1 cellular context compared by ENCODE assay signal in the genomic region with DNA sequence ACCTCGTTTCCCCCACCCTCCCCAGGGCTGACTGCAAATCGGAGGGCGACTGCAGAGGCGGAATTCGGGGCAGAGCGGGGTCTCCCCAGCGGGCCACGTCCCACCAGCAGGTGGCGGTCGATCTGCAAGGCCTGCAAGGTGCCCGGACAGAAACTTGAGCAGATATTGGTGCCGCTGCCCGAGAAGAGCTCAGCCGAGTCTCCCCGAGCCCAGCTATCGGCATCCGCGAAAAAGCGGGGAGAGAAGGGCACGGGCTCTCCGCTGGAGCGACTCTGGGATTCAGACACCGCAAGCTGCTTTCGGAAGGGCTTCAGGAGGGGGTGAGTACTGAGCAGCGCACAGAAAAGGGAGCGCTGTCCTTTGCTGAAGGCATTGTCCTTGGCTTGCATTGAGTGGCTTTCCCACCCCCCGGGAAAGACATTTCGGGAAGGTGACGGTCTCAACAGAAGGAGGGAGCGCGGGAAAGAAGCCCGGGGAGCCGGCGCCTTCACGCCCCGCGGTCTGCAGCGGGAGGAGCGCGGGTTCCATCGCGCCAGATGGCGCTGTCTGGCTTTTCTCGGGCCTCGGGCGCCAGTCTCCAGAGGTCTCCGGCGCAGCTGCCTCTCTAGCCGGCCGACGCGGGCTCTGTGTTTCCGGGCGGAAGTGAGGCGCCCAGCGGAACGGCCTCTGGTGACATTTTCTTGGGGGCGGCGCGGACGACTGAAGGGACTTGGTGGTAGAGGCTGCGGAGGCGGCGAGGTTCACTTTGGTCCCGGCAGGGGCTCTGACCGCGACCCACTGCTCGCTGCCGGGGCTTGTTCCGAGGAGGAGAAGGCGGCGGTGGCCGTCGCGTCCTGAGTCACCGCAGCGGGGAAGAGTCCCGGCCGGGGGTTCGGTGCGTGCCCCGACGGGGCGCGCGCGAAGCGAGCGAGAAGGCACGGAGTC.
TF ChIP-seq lines count a peak whose summit lies in the region.

No MANE protein-coding gene starts in this region.

TF ChIP-seq in K562, 482 proteins besides CTCF, POLR2A, EP300 and RAD21 (continued from another document and continues in another):
- TF ChIP-seq PPARD (CRISPR knock-in tag; IDR thresholded peaks at IDR 0.05) (no peak), ZNF197 (CRISPR knock-in tag; IDR thresholded peaks at IDR 0.05; ENCODE audit: low read depth) (no peak), C11orf30 (IDR thresholded peaks at IDR 0.05; ENCODE audit: low read depth) (peak; percentile 72), KLF1 (tag; IDR thresholded peaks at IDR 0.05) (no peak), TEAD4 (IDR thresholded peaks at IDR 0.05; ENCODE audit: low read length) (no peak), TEAD4 (CRISPR knock-in tag; IDR thresholded peaks at IDR 0.05; ENCODE audit: borderline replicate concordance) (no peak), TBL1XR1 (IDR thresholded peaks at IDR 0.05; ENCODE audit: low read length in 2 of 2) (peak in 1 of 2 experiments; percentile 45; a peak in 1 of 4 replicates), CBFA2T2 (conservative IDR thresholded peaks at IDR 0.05) (no peak), PTRF (tag; IDR thresholded peaks at IDR 0.05) (no peak), NCOA6 (IDR thresholded peaks at IDR 0.05) (peak; percentile 89), STAG1 (CRISPR knock-in tag; IDR thresholded peaks at IDR 0.05; ENCODE audit: borderline replicate concordance) (peak; percentile 34; the same call in 1 of the 2 replicates), HCFC1 (IDR thresholded peaks at IDR 0.05; ENCODE audit: low read depth, low read length) (peak; percentile 83), KLF16 (IDR thresholded peaks at IDR 0.05) (0 out of 2 replicates have a peak, but pooled peaks have one; percentile 12), EGR1 (conservative IDR thresholded peaks at IDR 0.05) (peak; percentile 86), POLR3A (IDR thresholded peaks at IDR 0.05; ENCODE audit: borderline replicate concordance, extremely low read depth, insufficient read depth, insufficient read length) (no peak), ZFX (CRISPR knock-in tag; IDR thresholded peaks at IDR 0.05) (peak; percentile 88), TAF9B (IDR thresholded peaks at IDR 0.05; ENCODE audit: partially characterized antibody) (peak; percentile 62), SMARCA5 (IDR thresholded peaks at IDR 0.05) (no peak), EZH2 (IDR thresholded peaks at IDR 0.05; ENCODE audit: borderline replicate concordance, low read depth, low read length) (no peak), PTTG1 (tag; IDR thresholded peaks at IDR 0.05; ENCODE audit: low read depth) (no peak), TRIM24 (IDR thresholded peaks at IDR 0.05) (0 out of 4 replicates have a peak, but pooled peaks of 1 of the 2 experiments have one; percentile 10), RBM25 (IDR thresholded peaks at IDR 0.05; ENCODE audit: low read depth, low read length, severe bottlenecking) (no peak), FOXP1 (CRISPR knock-in tag; IDR thresholded peaks at IDR 0.05) (no peak), SIRT6 (IDR thresholded peaks at IDR 0.05; ENCODE audit: low read depth, low read length) (no peak), CBX3 (IDR thresholded peaks at IDR 0.05; ENCODE audit: borderline replicate concordance in 1 of 2, low read length in 2 of 2) (no peak), ZC3H11A (IDR thresholded peaks at IDR 0.05; ENCODE audit: low read depth, low read length) (0 out of 2 replicates have a peak, but pooled peaks have one; percentile 20), NFIX (CRISPR knock-in tag; IDR thresholded peaks at IDR 0.05; ENCODE audit: low read depth) (no peak), EHMT2 (IDR thresholded peaks at IDR 0.05) (no peak), HNRNPUL1 (IDR thresholded peaks at IDR 0.05; ENCODE audit: low read length) (no peak), GATAD2A (IDR thresholded peaks at IDR 0.05) (no peak), SIN3A (IDR thresholded peaks at IDR 0.05; ENCODE audit: borderline replicate concordance in 2 of 2, control insufficient read depth in 1 of 2, low read depth in 2 of 2, low read length in 2 of 2) (peak; percentile 47 to 78; a peak in 2 of 4 replicates), CHD1 (IDR thresholded peaks at IDR 0.05; ENCODE audit: low read length) (no peak), ZNF224 (CRISPR knock-in tag; IDR thresholded peaks at IDR 0.05) (no peak), GABPA (tag; conservative IDR thresholded peaks at IDR 0.05; ENCODE audit: low read depth) (peak; percentile 94), ZNF444 (CRISPR knock-in tag; IDR thresholded peaks at IDR 0.05) (no peak), ZNF175 (CRISPR knock-in tag; IDR thresholded peaks at IDR 0.05; ENCODE audit: low read depth) (no peak), ZNF146 (CRISPR knock-in tag; IDR thresholded peaks at IDR 0.05; ENCODE audit: unreplicated experiment) (no peak), ZNF133 (CRISPR knock-in tag; IDR thresholded peaks at IDR 0.05) (no peak), CSDE1 (IDR thresholded peaks at IDR 0.05) (no peak), SMAD1 (IDR thresholded peaks at IDR 0.05; ENCODE audit: low read depth, low read length, partially characterized antibody) (no peak), FOXJ3 (CRISPR knock-in tag; IDR thresholded peaks at IDR 0.05) (no peak)
- TF ChIP-seq, protein P1, sequence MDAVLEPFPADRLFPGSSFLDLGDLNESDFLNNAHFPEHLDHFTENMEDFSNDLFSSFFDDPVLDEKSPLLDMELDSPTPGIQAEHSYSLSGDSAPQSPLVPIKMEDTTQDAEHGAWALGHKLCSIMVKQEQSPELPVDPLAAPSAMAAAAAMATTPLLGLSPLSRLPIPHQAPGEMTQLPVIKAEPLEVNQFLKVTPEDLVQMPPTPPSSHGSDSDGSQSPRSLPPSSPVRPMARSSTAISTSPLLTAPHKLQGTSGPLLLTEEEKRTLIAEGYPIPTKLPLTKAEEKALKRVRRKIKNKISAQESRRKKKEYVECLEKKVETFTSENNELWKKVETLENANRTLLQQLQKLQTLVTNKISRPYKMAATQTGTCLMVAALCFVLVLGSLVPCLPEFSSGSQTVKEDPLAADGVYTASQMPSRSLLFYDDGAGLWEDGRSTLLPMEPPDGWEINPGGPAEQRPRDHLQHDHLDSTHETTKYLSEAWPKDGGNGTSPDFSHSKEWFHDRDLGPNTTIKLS (IDR thresholded peaks at IDR 0.05; ENCODE audit: borderline replicate concordance, low read depth) = peak; percentile 73; the same call in 1 of the 2 replicates
- TF ChIP-seq, protein P2, sequence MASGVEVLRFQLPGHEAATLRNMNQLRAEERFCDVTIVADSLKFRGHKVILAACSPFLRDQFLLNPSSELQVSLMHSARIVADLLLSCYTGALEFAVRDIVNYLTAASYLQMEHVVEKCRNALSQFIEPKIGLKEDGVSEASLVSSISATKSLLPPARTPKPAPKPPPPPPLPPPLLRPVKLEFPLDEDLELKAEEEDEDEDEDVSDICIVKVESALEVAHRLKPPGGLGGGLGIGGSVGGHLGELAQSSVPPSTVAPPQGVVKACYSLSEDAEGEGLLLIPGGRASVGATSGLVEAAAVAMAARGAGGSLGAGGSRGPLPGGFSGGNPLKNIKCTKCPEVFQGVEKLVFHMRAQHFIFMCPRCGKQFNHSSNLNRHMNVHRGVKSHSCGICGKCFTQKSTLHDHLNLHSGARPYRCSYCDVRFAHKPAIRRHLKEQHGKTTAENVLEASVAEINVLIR (CRISPR knock-in tag; IDR thresholded peaks at IDR 0.05) = no peak
- TF ChIP-seq, protein P3, sequence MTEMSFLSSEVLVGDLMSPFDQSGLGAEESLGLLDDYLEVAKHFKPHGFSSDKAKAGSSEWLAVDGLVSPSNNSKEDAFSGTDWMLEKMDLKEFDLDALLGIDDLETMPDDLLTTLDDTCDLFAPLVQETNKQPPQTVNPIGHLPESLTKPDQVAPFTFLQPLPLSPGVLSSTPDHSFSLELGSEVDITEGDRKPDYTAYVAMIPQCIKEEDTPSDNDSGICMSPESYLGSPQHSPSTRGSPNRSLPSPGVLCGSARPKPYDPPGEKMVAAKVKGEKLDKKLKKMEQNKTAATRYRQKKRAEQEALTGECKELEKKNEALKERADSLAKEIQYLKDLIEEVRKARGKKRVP (CRISPR knock-in tag; IDR thresholded peaks at IDR 0.05) = no peak
- TF ChIP-seq, protein P4, sequence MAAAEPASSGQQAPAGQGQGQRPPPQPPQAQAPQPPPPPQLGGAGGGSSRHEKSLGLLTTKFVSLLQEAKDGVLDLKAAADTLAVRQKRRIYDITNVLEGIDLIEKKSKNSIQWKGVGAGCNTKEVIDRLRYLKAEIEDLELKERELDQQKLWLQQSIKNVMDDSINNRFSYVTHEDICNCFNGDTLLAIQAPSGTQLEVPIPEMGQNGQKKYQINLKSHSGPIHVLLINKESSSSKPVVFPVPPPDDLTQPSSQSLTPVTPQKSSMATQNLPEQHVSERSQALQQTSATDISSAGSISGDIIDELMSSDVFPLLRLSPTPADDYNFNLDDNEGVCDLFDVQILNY (CRISPR knock-in tag; IDR thresholded peaks at IDR 0.05) = no peak
- TF ChIP-seq, protein P5, sequence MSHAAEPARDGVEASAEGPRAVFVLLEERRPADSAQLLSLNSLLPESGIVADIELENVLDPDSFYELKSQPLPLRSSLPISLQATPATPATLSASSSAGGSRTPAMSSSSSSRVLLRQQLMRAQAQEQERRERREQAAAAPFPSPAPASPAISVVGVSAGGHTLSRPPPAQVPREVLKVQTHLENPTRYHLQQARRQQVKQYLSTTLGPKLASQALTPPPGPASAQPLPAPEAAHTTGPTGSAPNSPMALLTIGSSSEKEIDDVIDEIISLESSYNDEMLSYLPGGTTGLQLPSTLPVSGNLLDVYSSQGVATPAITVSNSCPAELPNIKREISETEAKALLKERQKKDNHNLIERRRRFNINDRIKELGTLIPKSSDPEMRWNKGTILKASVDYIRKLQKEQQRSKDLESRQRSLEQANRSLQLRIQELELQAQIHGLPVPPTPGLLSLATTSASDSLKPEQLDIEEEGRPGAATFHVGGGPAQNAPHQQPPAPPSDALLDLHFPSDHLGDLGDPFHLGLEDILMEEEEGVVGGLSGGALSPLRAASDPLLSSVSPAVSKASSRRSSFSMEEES (CRISPR knock-in tag; IDR thresholded peaks at IDR 0.05) = no peak
- TF ChIP-seq, protein P6, sequence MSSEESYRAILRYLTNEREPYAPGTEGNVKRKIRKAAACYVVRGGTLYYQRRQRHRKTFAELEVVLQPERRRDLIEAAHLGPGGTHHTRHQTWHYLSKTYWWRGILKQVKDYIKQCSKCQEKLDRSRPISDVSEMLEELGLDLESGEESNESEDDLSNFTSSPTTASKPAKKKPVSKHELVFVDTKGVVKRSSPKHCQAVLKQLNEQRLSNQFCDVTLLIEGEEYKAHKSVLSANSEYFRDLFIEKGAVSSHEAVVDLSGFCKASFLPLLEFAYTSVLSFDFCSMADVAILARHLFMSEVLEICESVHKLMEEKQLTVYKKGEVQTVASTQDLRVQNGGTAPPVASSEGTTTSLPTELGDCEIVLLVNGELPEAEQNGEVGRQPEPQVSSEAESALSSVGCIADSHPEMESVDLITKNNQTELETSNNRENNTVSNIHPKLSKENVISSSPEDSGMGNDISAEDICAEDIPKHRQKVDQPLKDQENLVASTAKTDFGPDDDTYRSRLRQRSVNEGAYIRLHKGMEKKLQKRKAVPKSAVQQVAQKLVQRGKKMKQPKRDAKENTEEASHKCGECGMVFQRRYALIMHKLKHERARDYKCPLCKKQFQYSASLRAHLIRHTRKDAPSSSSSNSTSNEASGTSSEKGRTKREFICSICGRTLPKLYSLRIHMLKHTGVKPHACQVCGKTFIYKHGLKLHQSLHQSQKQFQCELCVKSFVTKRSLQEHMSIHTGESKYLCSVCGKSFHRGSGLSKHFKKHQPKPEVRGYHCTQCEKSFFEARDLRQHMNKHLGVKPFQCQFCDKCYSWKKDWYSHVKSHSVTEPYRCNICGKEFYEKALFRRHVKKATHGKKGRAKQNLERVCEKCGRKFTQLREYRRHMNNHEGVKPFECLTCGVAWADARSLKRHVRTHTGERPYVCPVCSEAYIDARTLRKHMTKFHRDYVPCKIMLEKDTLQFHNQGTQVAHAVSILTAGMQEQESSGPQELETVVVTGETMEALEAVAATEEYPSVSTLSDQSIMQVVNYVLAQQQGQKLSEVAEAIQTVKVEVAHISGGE (CRISPR knock-in tag; IDR thresholded peaks at IDR 0.05) = peak in 2 of 3 experiments; percentile 23 to 87; a peak in 3 of 6 replicates
- TF ChIP-seq, protein P7, sequence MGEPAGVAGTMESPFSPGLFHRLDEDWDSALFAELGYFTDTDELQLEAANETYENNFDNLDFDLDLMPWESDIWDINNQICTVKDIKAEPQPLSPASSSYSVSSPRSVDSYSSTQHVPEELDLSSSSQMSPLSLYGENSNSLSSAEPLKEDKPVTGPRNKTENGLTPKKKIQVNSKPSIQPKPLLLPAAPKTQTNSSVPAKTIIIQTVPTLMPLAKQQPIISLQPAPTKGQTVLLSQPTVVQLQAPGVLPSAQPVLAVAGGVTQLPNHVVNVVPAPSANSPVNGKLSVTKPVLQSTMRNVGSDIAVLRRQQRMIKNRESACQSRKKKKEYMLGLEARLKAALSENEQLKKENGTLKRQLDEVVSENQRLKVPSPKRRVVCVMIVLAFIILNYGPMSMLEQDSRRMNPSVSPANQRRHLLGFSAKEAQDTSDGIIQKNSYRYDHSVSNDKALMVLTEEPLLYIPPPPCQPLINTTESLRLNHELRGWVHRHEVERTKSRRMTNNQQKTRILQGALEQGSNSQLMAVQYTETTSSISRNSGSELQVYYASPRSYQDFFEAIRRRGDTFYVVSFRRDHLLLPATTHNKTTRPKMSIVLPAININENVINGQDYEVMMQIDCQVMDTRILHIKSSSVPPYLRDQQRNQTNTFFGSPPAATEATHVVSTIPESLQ (CRISPR knock-in tag; IDR thresholded peaks at IDR 0.05) = no peak
- TF ChIP-seq, protein P8, sequence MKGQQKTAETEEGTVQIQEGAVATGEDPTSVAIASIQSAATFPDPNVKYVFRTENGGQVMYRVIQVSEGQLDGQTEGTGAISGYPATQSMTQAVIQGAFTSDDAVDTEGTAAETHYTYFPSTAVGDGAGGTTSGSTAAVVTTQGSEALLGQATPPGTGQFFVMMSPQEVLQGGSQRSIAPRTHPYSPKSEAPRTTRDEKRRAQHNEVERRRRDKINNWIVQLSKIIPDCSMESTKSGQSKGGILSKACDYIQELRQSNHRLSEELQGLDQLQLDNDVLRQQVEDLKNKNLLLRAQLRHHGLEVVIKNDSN (CRISPR knock-in tag; IDR thresholded peaks at IDR 0.05) = no peak
- TF ChIP-seq, protein P9, sequence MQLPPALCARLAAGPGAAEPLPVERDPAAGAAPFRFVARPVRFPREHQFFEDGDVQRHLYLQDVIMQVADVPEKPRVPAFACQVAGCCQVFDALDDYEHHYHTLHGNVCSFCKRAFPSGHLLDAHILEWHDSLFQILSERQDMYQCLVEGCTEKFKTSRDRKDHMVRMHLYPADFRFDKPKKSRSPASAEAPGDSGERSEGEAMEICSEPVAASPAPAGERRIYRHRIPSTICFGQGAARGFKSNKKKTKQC (CRISPR knock-in tag; IDR thresholded peaks at IDR 0.05) = peak; percentile 54; the same call in 1 of the 2 replicates
- TF ChIP-seq, protein P10, sequence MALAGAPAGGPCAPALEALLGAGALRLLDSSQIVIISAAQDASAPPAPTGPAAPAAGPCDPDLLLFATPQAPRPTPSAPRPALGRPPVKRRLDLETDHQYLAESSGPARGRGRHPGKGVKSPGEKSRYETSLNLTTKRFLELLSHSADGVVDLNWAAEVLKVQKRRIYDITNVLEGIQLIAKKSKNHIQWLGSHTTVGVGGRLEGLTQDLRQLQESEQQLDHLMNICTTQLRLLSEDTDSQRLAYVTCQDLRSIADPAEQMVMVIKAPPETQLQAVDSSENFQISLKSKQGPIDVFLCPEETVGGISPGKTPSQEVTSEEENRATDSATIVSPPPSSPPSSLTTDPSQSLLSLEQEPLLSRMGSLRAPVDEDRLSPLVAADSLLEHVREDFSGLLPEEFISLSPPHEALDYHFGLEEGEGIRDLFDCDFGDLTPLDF (CRISPR knock-in tag; IDR thresholded peaks at IDR 0.05) = no peak
